ENCODE assay signal across 18 cellular contexts in genomic region chr7:47464266-47464665, GRCh38.
A peak's percentile ranks its signal among the peaks of the same experiment; 100 is the strongest.
DNase-seq lines count a peak whose midpoint lies in the region; ATAC-seq and TF ChIP-seq lines count a peak whose summit lies in the region.
"Had no signal": no experiment of that assay in that cellular context is flagged by ENCODE, and none has a peak within 500 bp of the region (broad histone marks: within the 10 kb centered on the region; RNA-seq: fewer than 3 reads in every experiment).

No MANE protein-coding gene starts in this region.

- intact Hi-C loops in heart right ventricle (cut with DNase I) = no loop called here
- intact Hi-C loops in right cardiac atrium (cut with DNase I) = no loop called here
- intact Hi-C loops in adrenal gland (cut with DNase I) = no loop called here
- intact Hi-C loops in testis (cut with DNase I; ENCODE audit: low total_unique reads) = no loop called here
- intact Hi-C loops in dorsolateral prefrontal cortex (cut with DNase I) = no loop called here

- H3K9me3 Mint-ChIP-seq in progenitor cell of endocrine pancreas (ENCODE audit: low read depth) = peaks cover 5% of the 10 kb centered on the region
- H3K9me3 Mint-ChIP-seq: CD14-positive monocyte; CD4-positive, alpha-beta memory T cell; GM23338 had no signal

- H3K4me1 ChIP-seq in heart right ventricle = peaks cover 7 to 60% (median 35%) of the 10 kb centered on the region in 9 donors
- peaks cover 19% of the 10 kb centered on the region for H3K4me1 ChIP-seq in right cardiac atrium (ENCODE audit: control insufficient read depth, insufficient read depth, low read length)
- H3K4me1 ChIP-seq in adrenal gland (replicated peaks in 1 of 2) = peaks cover 16 to 42% of the 10 kb centered on the region in 2 donors
- H3K4me1 ChIP-seq in testis = peaks cover 38% of the 10 kb centered on the region
- H3K4me1 ChIP-seq in tibial nerve = peaks cover 0 to 37% (median 7%) of the 10 kb centered on the region in 4 donors
- H3K4me1 ChIP-seq: BLaER1 had no signal

- H3K36me3 Mint-ChIP-seq in progenitor cell of endocrine pancreas (ENCODE audit: insufficient read depth) = peaks cover 9% of the 10 kb centered on the region
- H3K36me3 Mint-ChIP-seq: CD4-positive, alpha-beta memory T cell had no signal

- H3K27ac ChIP-seq in heart right ventricle (peak overlapping the region in 6 of 10 donors; percentile 58 to 82 (median 72)), right cardiac atrium (ENCODE audit: low read length) (no peak overlapping the region), adrenal gland (peak overlapping the region in 3 of 5 donors; percentile 72 to 92 (median 85)), testis (peak overlapping the region; percentile 51 to 55), dorsolateral prefrontal cortex (no peak overlapping the region), tibial nerve (peak overlapping the region in 1 of 4 donors; percentile 8)
- H3K27ac ChIP-seq: BLaER1, HL-60 had no signal

- H3K27me3 Mint-ChIP-seq in progenitor cell of endocrine pancreas = no peaks in the 10 kb centered on the region
- H3K27me3 Mint-ChIP-seq: CD4-positive, alpha-beta memory T cell had no signal

- peak overlapping the region; percentile 18 for H3K27ac Mint-ChIP-seq in progenitor cell of endocrine pancreas
- H3K27ac Mint-ChIP-seq: CD4-positive, alpha-beta memory T cell; GM23338 had no signal

- WGBS in heart right ventricle, 2 donors = 95 to 97% methylated on average over 9 of the region's 9 CpGs
- 95% methylated on average over 9 of the region's 9 CpGs for WGBS in right cardiac atrium
- WGBS in adrenal gland, 4 donors = 86 to 97% (median 96%) methylated on average over 8 to 9 of the region's 9 CpGs
- WGBS in testis, 2 donors = 88 to 94% methylated on average over 9 of the region's 9 CpGs
- 94 to 95% methylated on average over 9 of the region's 9 CpGs for WGBS in tibial nerve, 2 donors

- H3K27me3 ChIP-seq in heart right ventricle (no peaks in the 10 kb centered on the region), right cardiac atrium (ENCODE audit: control insufficient read depth, insufficient read depth) (no peaks in the 10 kb centered on the region), adrenal gland (no peaks in the 10 kb centered on the region), testis (no peaks in the 10 kb centered on the region), dorsolateral prefrontal cortex (peaks cover 0 to 28% (median 0%) of the 10 kb centered on the region in 45 donors), tibial nerve (no peaks in the 10 kb centered on the region)
- H3K27me3 ChIP-seq: BLaER1 had no signal

- no peak overlapping the region for H3K4me3 ChIP-seq in heart right ventricle
- no peak overlapping the region for H3K4me3 ChIP-seq in right cardiac atrium (ENCODE audit: low read length)
- H3K4me3 ChIP-seq in adrenal gland = no peak overlapping the region
- no peak overlapping the region for H3K4me3 ChIP-seq in testis
- H3K4me3 ChIP-seq in dorsolateral prefrontal cortex = no peak overlapping the region
- no peak overlapping the region for H3K4me3 ChIP-seq in tibial nerve
- H3K4me3 ChIP-seq: BLaER1, GM23338 had no signal

- TF ChIP-seq POLR2A in adrenal gland (IDR thresholded peaks at IDR 0.05) = no peak
- no peak for TF ChIP-seq POLR2A in testis (IDR thresholded peaks at IDR 0.05)
- no peak for TF ChIP-seq POLR2A in tibial nerve (IDR thresholded peaks at IDR 0.05)

- H3K4me1 Mint-ChIP-seq in progenitor cell of endocrine pancreas (ENCODE audit: low read depth) = peaks cover 50% of the 10 kb centered on the region
- H3K4me1 Mint-ChIP-seq: CD4-positive, alpha-beta memory T cell had no signal

- H3K36me3 ChIP-seq in heart right ventricle = peaks cover 0 to 7% (median 0%) of the 10 kb centered on the region in 9 donors
- no peaks in the 10 kb centered on the region for H3K36me3 ChIP-seq in adrenal gland (replicated peaks in 1 of 2)
- no peaks in the 10 kb centered on the region for H3K36me3 ChIP-seq in testis (ENCODE audit: low read depth, missing control alignments)
- H3K36me3 ChIP-seq in tibial nerve = no peaks in the 10 kb centered on the region
- H3K36me3 ChIP-seq: BLaER1 had no signal

- DNase-seq in heart right ventricle (no peak), right cardiac atrium (no peak), adrenal gland (no peak), progenitor cell of endocrine pancreas (ENCODE audit: low spot score, unreplicated experiment) (no peak), testis (no peak), dorsolateral prefrontal cortex (no peak), tibial nerve (ENCODE audit: low spot score in 2 of 2) (no peak)
- DNase-seq: 8988T; Calu3; CD4-positive, alpha-beta memory T cell; DMS79 treated with DMSO at 0.1 percent for 48 hours; GF-D8; HCEC 1CT had no signal

- H3K4me3 Mint-ChIP-seq in progenitor cell of endocrine pancreas (ENCODE audit: low read depth) = no peak overlapping the region
- H3K4me3 Mint-ChIP-seq: CD14-positive monocyte; CD4-positive, alpha-beta memory T cell; GM23338 had no signal

- no peak for TF ChIP-seq EP300 in tibial nerve (IDR thresholded peaks at IDR 0.05)

- H3K9me3 ChIP-seq in heart right ventricle = no peaks in the 10 kb centered on the region
- H3K9me3 ChIP-seq in right cardiac atrium (ENCODE audit: control insufficient read depth, low read length) = no peaks in the 10 kb centered on the region
- H3K9me3 ChIP-seq in adrenal gland (replicated peaks in 1 of 3) = no peaks in the 10 kb centered on the region
- H3K9me3 ChIP-seq in testis = no peaks in the 10 kb centered on the region
- no peaks in the 10 kb centered on the region for H3K9me3 ChIP-seq in tibial nerve
- H3K9me3 ChIP-seq: BLaER1 had no signal

- ATAC-seq in heart right ventricle (no peak), right cardiac atrium (no peak), GM18867 (IDR thresholded peaks at IDR 0.05; ENCODE audit: unreplicated experiment) (no peak)
- ATAC-seq: GM23338 had no signal

- TF ChIP-seq CTCF in heart right ventricle (IDR thresholded peaks at IDR 0.05) (no peak), adrenal gland (IDR thresholded peaks at IDR 0.05) (no peak), progenitor cell of endocrine pancreas (IDR thresholded peaks at IDR 0.05; ENCODE audit: unreplicated experiment) (no peak), testis (IDR thresholded peaks at IDR 0.05) (no peak), dorsolateral prefrontal cortex (IDR thresholded peaks at IDR 0.05 in 54 of 56, conservative IDR thresholded peaks at IDR 0.05 in 2 of 56; ENCODE audit: low read depth in 1 of 56, partially characterized antibody in 56 of 56) (no peak), tibial nerve (IDR thresholded peaks at IDR 0.05) (no peak)

Comparison
In these comparisons a context has a peak if more than half of its experiments do, and no peak if none do; other contexts are left out.
1. H3K27ac ChIP-seq: peak in heart right ventricle (6 of 10), adrenal gland (3 of 5) and testis (2 of 2); none in right cardiac atrium (single experiment) and dorsolateral prefrontal cortex (0 of 59).